In the genomic region with DNA sequence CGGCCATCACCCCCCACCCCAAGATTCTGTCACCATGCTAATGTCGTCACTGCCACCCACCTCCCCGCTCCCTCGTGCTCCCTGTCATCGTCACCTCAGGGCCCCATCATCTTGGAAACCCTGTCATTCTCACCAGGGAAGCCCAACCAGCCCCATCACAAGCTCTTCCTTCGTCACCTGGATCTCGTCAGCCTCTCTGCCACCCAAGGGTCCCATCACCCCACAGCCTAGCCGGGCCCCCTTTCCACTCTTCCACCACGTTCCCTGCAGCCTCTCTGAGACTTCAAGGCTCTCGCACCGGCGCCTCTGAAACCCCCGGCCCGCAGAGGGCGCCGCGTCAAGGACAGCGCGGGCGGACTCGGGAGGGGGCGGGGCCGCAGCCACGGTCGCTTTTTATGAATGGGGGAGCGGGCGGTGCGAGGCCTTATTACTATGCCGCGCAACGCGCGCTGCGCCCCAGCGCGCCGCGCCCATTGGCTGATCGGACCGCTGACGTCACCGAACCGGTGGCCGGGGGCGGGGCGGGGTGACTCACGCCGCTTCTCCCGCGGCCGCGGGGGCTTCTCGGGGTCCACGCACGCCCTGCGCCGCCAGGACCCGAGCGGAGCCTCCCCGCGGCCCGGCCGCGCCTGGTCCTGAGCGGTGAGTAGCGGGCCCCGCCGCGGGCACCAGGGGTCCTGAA, we compare ENCODE assay signal across 8 cellular contexts. TPM values are rescaled to one million over a fixed set of nuclear protein-coding genes. Genes with fewer than 3 reads are reported as not detected.
A peak's percentile ranks its signal among the peaks of the same experiment; 100 is the strongest.
DNase-seq lines count a peak whose midpoint lies in the region; ATAC-seq and TF ChIP-seq lines count a peak whose summit lies in the region.

Gene GPR3, plus strand, starts transcription at position 527 of the 682 bp plus-strand sequence. CDS start 1,177 bp downstream, outside the sequence.

- H3K36me3 Mint-ChIP-seq in activated naive CD8-positive, alpha-beta T cell treated with anti-CD3 and anti-CD28 coated beads, Interleukin-2, amount 50 U/mL, for 24 hours (ENCODE audit: low read depth): no peaks in the 10 kb centered on the region

- no peaks in the 10 kb centered on the region for H3K9me3 ChIP-seq in transverse colon

- H3K27ac Mint-ChIP-seq in activated naive CD8-positive, alpha-beta T cell treated with anti-CD3 and anti-CD28 coated beads, Interleukin-2, amount 50 U/mL, for 24 hours: peak within 1 kb of the TSS; percentile 88

- intact Hi-C loops in cardiac septum (cut with DNase I) (loop anchor here (2.0 to 5.0 kb wide), 4 partner anchors 25 to 270 kb away; partner anchors contain the start of gene MAP3K6), posterior cingulate gyrus (cut with DNase I) (loop anchor here (10.0 kb wide), 1 partner anchor 273 kb away; no protein-coding TSS in a partner anchor), transverse colon (cut with DNase I; ENCODE audit: low total_unique reads) (loop anchor here (5.0 kb wide), 1 partner anchor 90 kb away; no protein-coding TSS in a partner anchor)

- H3K4me3 Mint-ChIP-seq in activated naive CD8-positive, alpha-beta T cell treated with anti-CD3 and anti-CD28 coated beads, Interleukin-2, amount 50 U/mL, for 24 hours: peak within 1 kb of the TSS; percentile 81

- H3K4me3 ChIP-seq in GM06990 (replicated peaks; ENCODE audit: low read depth, low read length) (peak within 1 kb of the TSS; percentile 66), transverse colon (peak within 1 kb of the TSS; percentile 35 to 55 (median 46))

- no peaks in the 10 kb centered on the region for H3K27me3 Mint-ChIP-seq in activated naive CD8-positive, alpha-beta T cell treated with anti-CD3 and anti-CD28 coated beads, Interleukin-2, amount 50 U/mL, for 24 hours

- WGBS in transverse colon (ENCODE audit: low coverage in 1 of 2), 2 donors: 3% methylated on average over 8 to 45 of the region's 69 CpGs

- DNase-seq in GM06990 (ENCODE audit: extremely low read depth, insufficient read length) (peak; percentile 93), NCI-H1105 (lab: John Stamatoyannopoulos, UW) (peak; percentile 89), SW 1271 (lab: John Stamatoyannopoulos, UW) (peak; percentile 57 to 82), cardiac septum (ENCODE audit: low spot score) (peak; percentile 94), posterior cingulate gyrus (peak; percentile 74 to 98 (median 90)), transverse colon (peak; percentile 93)
- DNase-seq in activated naive CD8-positive, alpha-beta T cell treated with anti-CD3 and anti-CD28 coated beads, Interleukin-2, amount 50 U/mL, for 24 hours: peak; percentile 95

- H3K36me3 ChIP-seq in GM06990 (ENCODE audit: control insufficient read depth, insufficient read depth, low read length): no peaks in the 10 kb centered on the region
- H3K36me3 ChIP-seq in transverse colon: no peaks in the 10 kb centered on the region

- peak; percentile 79 for TF ChIP-seq CTCF in GM06990 (IDR thresholded peaks at IDR 0.05; ENCODE audit: insufficient read depth, low read length, poor library complexity, severe bottlenecking)
- peak; percentile 39 to 64 (median 55) for TF ChIP-seq CTCF in transverse colon (IDR thresholded peaks at IDR 0.05)

- TF ChIP-seq POLR2A in transverse colon (IDR thresholded peaks at IDR 0.05): no peak

- peak within 1 kb of the TSS; percentile 29 to 74 (median 60) for H3K27ac ChIP-seq in transverse colon

- no peaks in the 10 kb centered on the region for H3K9me3 Mint-ChIP-seq in activated naive CD8-positive, alpha-beta T cell treated with anti-CD3 and anti-CD28 coated beads, Interleukin-2, amount 50 U/mL, for 24 hours

- H3K27me3 ChIP-seq in GM06990 (replicated peaks; ENCODE audit: control insufficient read depth, insufficient read depth, low read length) (no peaks in the 10 kb centered on the region), transverse colon (peaks cover 7% of the 10 kb centered on the region)

- H3K4me1 ChIP-seq in transverse colon: peaks cover 16 to 23% (median 18%) of the 10 kb centered on the region in 4 donors

- peak; percentile 69 for ATAC-seq in HG02610 (IDR thresholded peaks at IDR 0.05; ENCODE audit: unreplicated experiment)
- peak; percentile 92 for ATAC-seq in activated naive CD8-positive, alpha-beta T cell treated with anti-CD3 and anti-CD28 coated beads, Interleukin-2, amount 50 U/mL, for 24 hours

- in situ Hi-C loops in transverse colon (cut with MboI; ENCODE audit: low pct_ligation_motif_present in 1 of 4, low pct_unique_long_range_greater_than_20kb in 1 of 4, low sequenced_read_pairs in 3 of 4): loop anchor here (5.0 to 10.0 kb wide), 2 partner anchors 90 to 213 kb away; partner anchors contain the start of gene AHDC1 (in 1 of the 4)

- no peak for TF ChIP-seq EP300 in transverse colon (IDR thresholded peaks at IDR 0.05; ENCODE audit: low read depth)

- peaks cover 11% of the 10 kb centered on the region for H3K4me1 Mint-ChIP-seq in activated naive CD8-positive, alpha-beta T cell treated with anti-CD3 and anti-CD28 coated beads, Interleukin-2, amount 50 U/mL, for 24 hours

RNA-seq across cellular contexts. Expression of gene GPR3, which starts in this region (rescaled TPM):
- total RNA-seq in cardiac septum (2.3 TPM), transverse colon (not detected)

Comparison
In these comparisons a context has a peak if more than half of its experiments do, and no peak if none do; other contexts are left out.
1. Peak in every context shown above with its lines: DNase-seq, ATAC-seq, H3K4me3 ChIP-seq and H3K27ac ChIP-seq.
2. Peak in DNase-seq, H3K4me3 ChIP-seq and H3K27ac ChIP-seq in transverse colon; RNA of the gene not detected or under 1 TPM.